ENCODE assay signal across 10 cellular contexts in genomic region chr9:3809724-3810123, GRCh38.
DNase-seq lines count a peak whose midpoint lies in the region; ATAC-seq and TF ChIP-seq lines count a peak whose summit lies in the region.
"Had no signal": no experiment of that assay in that cellular context is flagged by ENCODE, and none has a peak within 500 bp of the region (broad histone marks: within the 10 kb centered on the region; RNA-seq: fewer than 3 reads in every experiment).

No MANE protein-coding gene starts in this region.

- H2AFZ ChIP-seq in Loucy (ENCODE audit: low read length), result no peak overlapping the region

- ATAC-seq in GM18511 (IDR thresholded peaks at IDR 0.05; ENCODE audit: unreplicated experiment) (peak; percentile 99), foreskin keratinocyte (peak; percentile 92), HG03521 (IDR thresholded peaks at IDR 0.05; ENCODE audit: unreplicated experiment) (no peak)
- no peak for ATAC-seq in stimulated activated memory B cell treated with anti-CD40 and anti-IgM and Interleukin-4, amounts not matched to agents 10 μg/mL and 1 μg/mL and 100 μg/mL, for 72 hours

- no peaks in the 10 kb centered on the region for H3K9me3 ChIP-seq in Loucy (ENCODE audit: insufficient read depth, low read depth, low read length)

- H3K36me3 ChIP-seq in Loucy (ENCODE audit: insufficient read depth, low read length), result no peaks in the 10 kb centered on the region

- H3K27ac ChIP-seq in foreskin keratinocyte, result no peak overlapping the region
- H3K27ac ChIP-seq: dorsolateral prefrontal cortex had no signal

- no peaks in the 10 kb centered on the region for H4K20me1 ChIP-seq in Loucy (ENCODE audit: insufficient read depth, low read length, poor library complexity, severe bottlenecking)

- no peaks in the 10 kb centered on the region for H3K36me3 Mint-ChIP-seq in HFFc6 (ENCODE audit: low read depth)
- no peaks in the 10 kb centered on the region for H3K36me3 Mint-ChIP-seq in stimulated activated memory B cell treated with anti-CD40 and anti-IgM and Interleukin-4, amounts not matched to agents 10 μg/mL and 1 μg/mL and 100 μg/mL, for 72 hours
- H3K36me3 Mint-ChIP-seq: immature natural killer cell had no signal

- no peak overlapping the region for H3K4me3 Mint-ChIP-seq in HFFc6
- H3K4me3 Mint-ChIP-seq in stimulated activated memory B cell treated with anti-CD40 and anti-IgM and Interleukin-4, amounts not matched to agents 10 μg/mL and 1 μg/mL and 100 μg/mL, for 72 hours, result no peak overlapping the region
- H3K4me3 Mint-ChIP-seq: immature natural killer cell had no signal

- H3K27me3 ChIP-seq in Loucy (ENCODE audit: insufficient read depth, low read length, poor library complexity, severe bottlenecking) (no peaks in the 10 kb centered on the region), foreskin keratinocyte (no peaks in the 10 kb centered on the region)
- H3K27me3 ChIP-seq: dorsolateral prefrontal cortex had no signal

- no peaks in the 10 kb centered on the region for H3K79me2 ChIP-seq in Loucy (ENCODE audit: insufficient read depth, low read length)

- H3K4me1 Mint-ChIP-seq in HFFc6 (ENCODE audit: low read depth), result peaks cover 14% of the 10 kb centered on the region
- no peaks in the 10 kb centered on the region for H3K4me1 Mint-ChIP-seq in stimulated activated memory B cell treated with anti-CD40 and anti-IgM and Interleukin-4, amounts not matched to agents 10 μg/mL and 1 μg/mL and 100 μg/mL, for 72 hours
- H3K4me1 Mint-ChIP-seq: immature natural killer cell had no signal

- H3K9me2 ChIP-seq in Loucy (replicated peaks; ENCODE audit: low read depth, low read length), result no peaks in the 10 kb centered on the region

- DNase-seq in HFFc6 (peak; percentile 43), foreskin keratinocyte (peak; percentile 59 to 81), GM10266 (ENCODE audit: extremely low spot score) (no peak)
- DNase-seq in activated CD4-positive, CD25-positive, alpha-beta regulatory T cell (lab: John Stamatoyannopoulos, UW), result no peak
- DNase-seq: dorsolateral prefrontal cortex, immature natural killer cell had no signal

- H3K4me1 ChIP-seq in Loucy (ENCODE audit: insufficient read depth, low read length, poor library complexity, severe bottlenecking) (peaks cover 22% of the 10 kb centered on the region), foreskin keratinocyte (peaks cover 15% of the 10 kb centered on the region)

- no peak overlapping the region for H3K9ac ChIP-seq in Loucy (ENCODE audit: low read depth, low read length, poor library complexity, severe bottlenecking)

- no peak overlapping the region for H3K4me3 ChIP-seq in Loucy (ENCODE audit: low read length, poor library complexity, severe bottlenecking)
- H3K4me3 ChIP-seq: dorsolateral prefrontal cortex had no signal

- TF ChIP-seq CTCF in HFFc6 (IDR thresholded peaks at IDR 0.05) (no peak), Loucy (conservative IDR thresholded peaks at IDR 0.05; ENCODE audit: low read length) (no peak), foreskin keratinocyte (conservative IDR thresholded peaks at IDR 0.05) (no peak), GM10266 (IDR thresholded peaks at IDR 0.05; ENCODE audit: control insufficient read depth, insufficient read depth, low read depth, missing control alignments) (no peak)

- no peaks in the 10 kb centered on the region for H3F3A ChIP-seq in Loucy (ENCODE audit: low read depth)

- no peaks in the 10 kb centered on the region for H3K9me3 Mint-ChIP-seq in HFFc6
- peaks cover 3% of the 10 kb centered on the region for H3K9me3 Mint-ChIP-seq in stimulated activated memory B cell treated with anti-CD40 and anti-IgM and Interleukin-4, amounts not matched to agents 10 μg/mL and 1 μg/mL and 100 μg/mL, for 72 hours
- H3K9me3 Mint-ChIP-seq: immature natural killer cell had no signal

- H3K4me2 ChIP-seq in Loucy (ENCODE audit: low read depth, low read length, poor library complexity, severe bottlenecking), result peak overlapping the region; percentile 36

- no peaks in the 10 kb centered on the region; the same call in none of the 2 replicates for H3K27me3 Mint-ChIP-seq in HFFc6 (ENCODE audit: insufficient read depth)
- H3K27me3 Mint-ChIP-seq in stimulated activated memory B cell treated with anti-CD40 and anti-IgM and Interleukin-4, amounts not matched to agents 10 μg/mL and 1 μg/mL and 100 μg/mL, for 72 hours, result peaks cover 18% of the 10 kb centered on the region

- no peak overlapping the region for H3K27ac Mint-ChIP-seq in HFFc6
- H3K27ac Mint-ChIP-seq in stimulated activated memory B cell treated with anti-CD40 and anti-IgM and Interleukin-4, amounts not matched to agents 10 μg/mL and 1 μg/mL and 100 μg/mL, for 72 hours, result no peak overlapping the region
- H3K27ac Mint-ChIP-seq: immature natural killer cell had no signal

Comparison
In these comparisons a context has a peak if more than half of its experiments do, and no peak if none do; other contexts are left out.
1. ATAC-seq: peak in GM18511 (single experiment) and foreskin keratinocyte (single experiment); none in stimulated activated memory B cell treated with anti-CD40 and anti-IgM and Interleukin-4, amounts not matched to agents 10 μg/mL and 1 μg/mL and 100 μg/mL, for 72 hours (single experiment) and HG03521 (single experiment).
2. DNase-seq: peak in HFFc6 (single experiment) and foreskin keratinocyte (2 of 2); none in GM10266 (single experiment) and activated CD4-positive, CD25-positive, alpha-beta regulatory T cell (0 of 4).